25 cellular contexts compared by ENCODE assay signal in the genomic region with DNA sequence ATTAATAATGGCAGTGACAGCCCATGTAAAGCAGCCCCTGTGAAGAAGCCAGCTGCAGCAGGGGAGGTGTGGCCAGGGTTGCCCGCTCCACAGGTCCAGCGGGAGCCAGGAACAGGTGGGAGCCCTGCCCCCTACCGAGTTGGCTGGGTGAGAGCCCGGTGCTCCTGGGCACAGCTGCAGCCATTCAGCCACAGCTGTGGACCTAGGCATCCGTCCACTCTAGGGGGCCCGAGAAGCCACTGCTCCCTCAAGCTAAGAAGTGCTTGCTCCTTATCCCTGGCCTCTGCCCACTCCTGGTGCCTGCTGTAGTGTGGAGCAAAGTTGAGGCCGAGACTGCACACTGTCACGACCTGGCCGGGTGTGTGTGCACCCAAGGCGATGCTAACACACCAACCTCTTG.
"Had no signal": no experiment of that assay in that cellular context is flagged by ENCODE, and none has a peak within 500 bp of the region (broad histone marks: within the 10 kb centered on the region; RNA-seq: fewer than 3 reads in every experiment).

No MANE protein-coding gene starts in this region.

- H3K4me1 Mint-ChIP-seq: neural progenitor cell; stimulated activated memory B cell treated with anti-CD40 and anti-IgM and Interleukin-4, amounts not matched to agents 10 μg/mL and 1 μg/mL and 100 μg/mL, for 72 hours had no signal

- H3K9me3 ChIP-seq: esophagus muscularis mucosa, psoas muscle, thoracic aorta, transverse colon, vagina had no signal

- H3K4me3 ChIP-seq: coronary artery, esophagus muscularis mucosa, heart right ventricle, left lung, neural progenitor cell, psoas muscle, skin epidermis, spleen, thoracic aorta, transverse colon, vagina had no signal

- H3K4me2 ChIP-seq: neural progenitor cell had no signal

- FAIRE-seq: endothelial cell of umbilical vein, islet of Langerhans had no signal

- H3K4me3 Mint-ChIP-seq: natural killer cell treated with Interleukin-12 subunit alpha and Interleukin-12 subunit beta and Interleukin-15 and Interleukin-18, amount 100 ng/mL, for 72 hours; neural progenitor cell; stimulated activated memory B cell treated with anti-CD40 and anti-IgM and Interleukin-4, amounts not matched to agents 10 μg/mL and 1 μg/mL and 100 μg/mL, for 72 hours; stimulated activated naive CD8-positive, alpha-beta T cell treated with anti-CD3 and anti-CD28 coated beads, Interleukin-15, Interleukin-2, amounts not matched to agents 100 ng/mL and 50 ng/mL, for 24 hours had no signal

- ATAC-seq: foreskin keratinocyte; heart right ventricle; left cardiac atrium; left lung; natural killer cell treated with Interleukin-12 subunit alpha and Interleukin-12 subunit beta and Interleukin-15 and Interleukin-18, amount 100 ng/mL, for 72 hours; psoas muscle; right cardiac atrium; stimulated activated memory B cell treated with anti-CD40 and anti-IgM and Interleukin-4, amounts not matched to agents 10 μg/mL and 1 μg/mL and 100 μg/mL, for 72 hours had no signal

- H3K4me1 ChIP-seq: esophagus muscularis mucosa, heart right ventricle, left lung, neural progenitor cell, psoas muscle, spleen, transverse colon, vagina had no signal

- H3K27me3 ChIP-seq: esophagus muscularis mucosa, foreskin keratinocyte, heart right ventricle, left lung, neural progenitor cell, spleen, transverse colon, vagina had no signal

- H3K36me3 Mint-ChIP-seq: natural killer cell treated with Interleukin-12 subunit alpha and Interleukin-12 subunit beta and Interleukin-15 and Interleukin-18, amount 100 ng/mL, for 72 hours; neural progenitor cell; stimulated activated memory B cell treated with anti-CD40 and anti-IgM and Interleukin-4, amounts not matched to agents 10 μg/mL and 1 μg/mL and 100 μg/mL, for 72 hours had no signal

- H3K27ac Mint-ChIP-seq: natural killer cell treated with Interleukin-12 subunit alpha and Interleukin-12 subunit beta and Interleukin-15 and Interleukin-18, amount 100 ng/mL, for 72 hours; neural progenitor cell; stimulated activated memory B cell treated with anti-CD40 and anti-IgM and Interleukin-4, amounts not matched to agents 10 μg/mL and 1 μg/mL and 100 μg/mL, for 72 hours; stimulated activated naive CD8-positive, alpha-beta T cell treated with anti-CD3 and anti-CD28 coated beads, Interleukin-15, Interleukin-2, amounts not matched to agents 100 ng/mL and 50 ng/mL, for 24 hours had no signal

- H3K27ac ChIP-seq: coronary artery, esophagus muscularis mucosa, foreskin keratinocyte, heart right ventricle, left lung, neural progenitor cell, psoas muscle, skin epidermis, spleen, thoracic aorta, transverse colon, vagina had no signal

- DNase-seq: dermis blood vessel endothelial cell; effector memory CD4-positive, alpha-beta T cell; foreskin keratinocyte; glutamatergic neuron; heart right ventricle; hippocampal formation; left cardiac atrium; left lung; nucleus accumbens; psoas muscle; spleen; stimulated activated CD4-positive, alpha-beta T cell treated with anti-CD3 and anti-CD28 coated beads, Interleukin-4, amount 100 ng/mL, for 4 hours; transverse colon had no signal

- H3K9me3 Mint-ChIP-seq: neural progenitor cell; stimulated activated memory B cell treated with anti-CD40 and anti-IgM and Interleukin-4, amounts not matched to agents 10 μg/mL and 1 μg/mL and 100 μg/mL, for 72 hours had no signal

- H2AFZ ChIP-seq: neural progenitor cell had no signal

- H3K36me3 ChIP-seq: esophagus muscularis mucosa, heart right ventricle, left lung, neural progenitor cell, spleen, thoracic aorta, transverse colon, vagina had no signal

- H3K27me3 Mint-ChIP-seq: natural killer cell treated with Interleukin-12 subunit alpha and Interleukin-12 subunit beta and Interleukin-15 and Interleukin-18, amount 100 ng/mL, for 72 hours; stimulated activated memory B cell treated with anti-CD40 and anti-IgM and Interleukin-4, amounts not matched to agents 10 μg/mL and 1 μg/mL and 100 μg/mL, for 72 hours; stimulated activated naive CD8-positive, alpha-beta T cell treated with anti-CD3 and anti-CD28 coated beads, Interleukin-15, Interleukin-2, amounts not matched to agents 100 ng/mL and 50 ng/mL, for 24 hours had no signal

- H3K9ac ChIP-seq: neural progenitor cell had no signal
